Comparison of ENCODE assay signal across 37 cellular contexts in genomic region chr20:54073288-54073687, GRCh38. TPM values are rescaled to one million over a fixed set of nuclear protein-coding genes. Genes with fewer than 3 reads are reported as not detected.
"Had no signal": no experiment of that assay in that cellular context is flagged by ENCODE, and none has a peak within 500 bp of the region (broad histone marks: within the 10 kb centered on the region; RNA-seq: fewer than 3 reads in every experiment).

No MANE protein-coding gene starts in this region.

- H3K9ac ChIP-seq: KMS-11 had no signal

- DNase-seq: Kasumi-1, MG63, MM.1S, MV-4-11, NCI-H1048, NCI-H1092, NCI-H1092 treated with DMSO at 0.1 percent for 48 hours, NCI-H1105, NCI-H1105 treated with DMSO at 0.1 percent for 48 hours, NCI-H1417, NCI-H1417 treated with DMSO at 0.1 percent for 48 hours, NCI-H1436, NCI-H1436 treated with DMSO at 0.1 percent for 48 hours, NCI-H146, NCI-H1694, NCI-H1694 treated with DMSO at 0.1 percent for 48 hours, NCI-H187, NCI-H187 treated with DMSO at 0.1 percent for 48 hours, NCI-H1930, NCI-H2029, NCI-H2029 treated with DMSO at 0.1 percent for 48 hours, NCI-H2081, NCI-H2081 treated with DMSO at 0.1 percent for 48 hours, NCI-H2107, NCI-H2171, NCI-H2171 treated with DMSO at 0.1 percent for 48 hours, NCI-H2227 treated with DMSO at 0.1 percent for 48 hours, NCI-H226, NCI-H345, NCI-H446, NCI-H446 treated with DMSO at 0.1 percent for 48 hours, NCI-H510A, NCI-H510A treated with DMSO at 0.1 percent for 48 hours had no signal

- H3K27ac ChIP-seq: KMS-11 had no signal

- H3K36me3 ChIP-seq: MG63 had no signal

- H3K9me3 ChIP-seq: MG63 had no signal

- H3K4me3 ChIP-seq: MG63 had no signal

- H3K4me2 ChIP-seq: KMS-11 had no signal

RNA-seq across cellular contexts. Expression of gene BCAS1, which starts 2.9 kb away (rescaled TPM):
- total RNA-seq: LHCN-M2, MCF 10A, NCI-H460 had no signal
